In the genomic region with DNA sequence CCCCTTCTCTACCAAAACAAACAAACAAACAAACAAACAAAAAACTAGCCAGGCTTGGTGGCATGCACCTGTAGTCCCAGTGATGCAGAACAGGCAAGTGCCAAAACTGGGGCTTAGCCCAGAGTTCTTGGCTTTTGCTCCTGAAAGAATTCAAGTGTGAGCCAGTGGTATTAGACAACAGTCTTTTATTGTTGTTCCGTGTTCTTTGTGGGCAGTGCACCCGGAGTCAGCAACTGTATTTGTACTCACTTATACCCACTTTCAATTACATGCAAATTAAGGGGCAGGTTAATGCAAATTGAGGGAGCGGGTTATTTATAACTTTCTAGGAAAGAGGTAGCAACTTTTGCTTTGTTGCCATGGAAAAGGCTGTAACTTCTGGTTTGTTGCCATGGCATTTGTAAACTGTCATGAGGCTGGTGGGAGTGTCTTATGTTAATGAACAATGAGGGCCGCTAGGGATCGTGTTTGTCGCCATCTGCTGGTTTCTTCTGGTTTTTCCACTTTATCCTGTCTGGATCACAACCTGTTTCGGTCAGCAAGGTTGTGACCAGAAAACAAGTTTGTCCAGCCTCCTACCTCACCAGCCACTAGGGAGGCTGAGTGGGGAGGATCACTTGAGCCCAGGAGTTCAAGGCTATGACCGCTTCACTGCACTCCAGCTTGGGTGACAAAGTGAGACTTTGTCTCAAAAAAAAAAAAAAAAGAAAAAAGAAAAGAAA, we compare ENCODE assay signal across 1 cellular context.
TF ChIP-seq lines count a peak whose summit lies in the region.

No MANE protein-coding gene starts in this region.

TF ChIP-seq in GM23338, 12 proteins besides CTCF, POLR2A, EP300 and RAD21 (continued from another document):
- TF ChIP-seq, protein P1, sequence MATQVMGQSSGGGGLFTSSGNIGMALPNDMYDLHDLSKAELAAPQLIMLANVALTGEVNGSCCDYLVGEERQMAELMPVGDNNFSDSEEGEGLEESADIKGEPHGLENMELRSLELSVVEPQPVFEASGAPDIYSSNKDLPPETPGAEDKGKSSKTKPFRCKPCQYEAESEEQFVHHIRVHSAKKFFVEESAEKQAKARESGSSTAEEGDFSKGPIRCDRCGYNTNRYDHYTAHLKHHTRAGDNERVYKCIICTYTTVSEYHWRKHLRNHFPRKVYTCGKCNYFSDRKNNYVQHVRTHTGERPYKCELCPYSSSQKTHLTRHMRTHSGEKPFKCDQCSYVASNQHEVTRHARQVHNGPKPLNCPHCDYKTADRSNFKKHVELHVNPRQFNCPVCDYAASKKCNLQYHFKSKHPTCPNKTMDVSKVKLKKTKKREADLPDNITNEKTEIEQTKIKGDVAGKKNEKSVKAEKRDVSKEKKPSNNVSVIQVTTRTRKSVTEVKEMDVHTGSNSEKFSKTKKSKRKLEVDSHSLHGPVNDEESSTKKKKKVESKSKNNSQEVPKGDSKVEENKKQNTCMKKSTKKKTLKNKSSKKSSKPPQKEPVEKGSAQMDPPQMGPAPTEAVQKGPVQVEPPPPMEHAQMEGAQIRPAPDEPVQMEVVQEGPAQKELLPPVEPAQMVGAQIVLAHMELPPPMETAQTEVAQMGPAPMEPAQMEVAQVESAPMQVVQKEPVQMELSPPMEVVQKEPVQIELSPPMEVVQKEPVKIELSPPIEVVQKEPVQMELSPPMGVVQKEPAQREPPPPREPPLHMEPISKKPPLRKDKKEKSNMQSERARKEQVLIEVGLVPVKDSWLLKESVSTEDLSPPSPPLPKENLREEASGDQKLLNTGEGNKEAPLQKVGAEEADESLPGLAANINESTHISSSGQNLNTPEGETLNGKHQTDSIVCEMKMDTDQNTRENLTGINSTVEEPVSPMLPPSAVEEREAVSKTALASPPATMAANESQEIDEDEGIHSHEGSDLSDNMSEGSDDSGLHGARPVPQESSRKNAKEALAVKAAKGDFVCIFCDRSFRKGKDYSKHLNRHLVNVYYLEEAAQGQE (IDR thresholded peaks at IDR 0.05; ENCODE audit: unreplicated experiment): no peak
- no peak for TF ChIP-seq EZH2 (IDR thresholded peaks at IDR 0.05; ENCODE audit: low read depth, unreplicated experiment)
- no peak for TF ChIP-seq POLR2AphosphoS5 (IDR thresholded peaks at IDR 0.05; ENCODE audit: low read depth)
